2 cellular contexts compared by ENCODE assay signal in genomic region chr11:11929920-11930319, GRCh38.
TF ChIP-seq lines count a peak whose summit lies in the region.

No MANE protein-coding gene starts in this region.

TF ChIP-seq in GM23338, 12 proteins besides CTCF, POLR2A, EP300 and RAD21:
- TF ChIP-seq ETS1 (IDR thresholded peaks at IDR 0.05) (no peak), JUNB (IDR thresholded peaks at IDR 0.05; ENCODE audit: unreplicated experiment) (no peak), EZH2phosphoT487 (IDR thresholded peaks at IDR 0.05; ENCODE audit: unreplicated experiment) (no peak), REST (IDR thresholded peaks at IDR 0.05; ENCODE audit: unreplicated experiment) (no peak), ZNF331 (CRISPR knock-in tag; IDR thresholded peaks at IDR 0.05; ENCODE audit: low read depth) (no peak), ZNF462 (CRISPR knock-in tag; IDR thresholded peaks at IDR 0.05) (no peak), POLR2AphosphoS5 (IDR thresholded peaks at IDR 0.05; ENCODE audit: low read depth) (no peak), NANOG (IDR thresholded peaks at IDR 0.05; ENCODE audit: borderline replicate concordance) (no peak), CREB1 (CRISPR knock-in tag; IDR thresholded peaks at IDR 0.05; ENCODE audit: low read depth) (no peak), STAT1 (IDR thresholded peaks at IDR 0.05; ENCODE audit: unreplicated experiment) (no peak), EZH2 (IDR thresholded peaks at IDR 0.05; ENCODE audit: low read depth, unreplicated experiment) (no peak), ZNF114 (CRISPR knock-in tag; IDR thresholded peaks at IDR 0.05) (no peak)

TF ChIP-seq in H1, 55 proteins besides CTCF, POLR2A, EP300 and RAD21:
- TF ChIP-seq MAFK (IDR thresholded peaks at IDR 0.05; ENCODE audit: low read depth, low read length) (peak; percentile 49; the same call in 1 of the 2 replicates), POU5F1 (IDR thresholded peaks at IDR 0.05; ENCODE audit: low read depth, low read length) (no peak), TEAD4 (IDR thresholded peaks at IDR 0.05; ENCODE audit: low read depth, low read length) (no peak)
